In genomic region chr15:47188766-47189507, GRCh38 we compare ENCODE assay signal across 19 cellular contexts.
"Had no signal": no experiment of that assay in that cellular context is flagged by ENCODE, and none has a peak within 500 bp of the region (broad histone marks: within the 10 kb centered on the region; RNA-seq: fewer than 3 reads in every experiment).

No MANE protein-coding gene starts in this region.

- H3K36me3 ChIP-seq: gastrocnemius medialis, ovary, suprapubic skin, upper lobe of left lung had no signal

- ATAC-seq: activated naive CD4-positive, alpha-beta T cell treated with anti-CD3 and anti-CD28 coated beads, Interleukin-2, amount 50 U/mL, for 72 hours; activated T-cell treated with anti-CD3 and anti-CD28 coated beads, Interleukin-2, amount 50 U/mL, for 4 hours; body of pancreas; gastrocnemius medialis; stimulated activated naive CD8-positive, alpha-beta T cell treated with anti-CD3 and anti-CD28 coated beads, Interleukin-15, Interleukin-2, amounts not matched to agents 100 U/mL and 50 U/mL, for 24 hours had no signal

- H3K27ac ChIP-seq: body of pancreas, epithelial cell of prostate, gastrocnemius medialis, hepatocyte, ovary, suprapubic skin, upper lobe of left lung had no signal

- H3K4me3 ChIP-seq: body of pancreas, gastrocnemius medialis, hepatocyte, ovary, suprapubic skin, upper lobe of left lung had no signal

- H3K27me3 ChIP-seq: ovary had no signal

- H3K4me2 ChIP-seq: hepatocyte had no signal

- H3K9me3 ChIP-seq: body of pancreas, gastrocnemius medialis, ovary, suprapubic skin, upper lobe of left lung had no signal

- H2AFZ ChIP-seq: hepatocyte had no signal

- DNase-seq: activated CD4-positive, alpha-beta memory T cell treated with anti-CD3 and anti-CD28 coated beads for 36 hours; activated CD4-positive, alpha-beta T cell treated with anti-CD3 and anti-CD28 coated beads for 1 hour; activated effector memory CD4-positive, alpha-beta T cell treated with anti-CD3 and anti-CD28 coated beads, Interleukin-2, amount 50 U/mL, for 16 hours; activated T-cell treated with anti-CD3 and anti-CD28 coated beads, Interleukin-2, amount 50 U/mL, for 4 hours; amniotic stem cell; body of pancreas; central memory CD4-positive, alpha-beta T cell; cortex of kidney; effector CD8-positive, alpha-beta T cell; gastrocnemius medialis; ovary; stimulated activated CD4-positive, alpha-beta T cell treated with anti-CD3 and anti-CD28 coated beads, Interleukin-4, amount 100 ng/mL, for 1 hour; stimulated activated CD8-positive, alpha-beta memory T cell treated with anti-CD3 and anti-CD28 coated beads, Interleukin-4, amount 100 ng/mL, for 48 hours; stimulated activated naive CD8-positive, alpha-beta T cell treated with anti-CD3 and anti-CD28 coated beads, Interleukin-15, Interleukin-2, amounts not matched to agents 100 U/mL and 50 U/mL, for 24 hours; upper lobe of left lung had no signal
